22 cellular contexts compared by ENCODE assay signal in genomic region chr1:178509608-178510007, GRCh38. TPM values are rescaled to one million over a fixed set of nuclear protein-coding genes. Genes with fewer than 3 reads are reported as not detected.
DNase-seq lines count a peak whose midpoint lies in the region; ATAC-seq, FAIRE-seq and TF ChIP-seq lines count a peak whose summit lies in the region.
"Had no signal": no experiment of that assay in that cellular context is flagged by ENCODE, and none has a peak within 500 bp of the region (broad histone marks: within the 10 kb centered on the region; RNA-seq: fewer than 3 reads in every experiment).

No MANE protein-coding gene starts in this region.

- H4K20me1 ChIP-seq in keratinocyte (ENCODE audit: control insufficient read depth, extremely low read depth, insufficient read depth, low read length) = no peaks in the 10 kb centered on the region

- peaks cover 18% of the 10 kb centered on the region for H3K27me3 Mint-ChIP-seq in T-helper 17 cell
- H3K27me3 Mint-ChIP-seq in activated CD4-positive, alpha-beta T cell treated with anti-CD3 and anti-CD28 coated beads, Interleukin-2, amount 10 ng/mL, durations not matched to agents 24 days and 14 days = no peaks in the 10 kb centered on the region

- intact Hi-C loops in cardiac septum (cut with DNase I) (loop anchor here (10.0 kb wide), 1 partner anchor 455 kb away; no protein-coding TSS in a partner anchor), psoas muscle (cut with DNase I) (loop anchor here in 1 of 2 donors (10.0 kb wide), 1 partner anchor 205 kb away; no protein-coding TSS in a partner anchor)
- intact Hi-C loops in activated CD4-positive, alpha-beta T cell treated with anti-CD3 and anti-CD28 coated beads, Interleukin-2, amount 10 ng/mL, durations not matched to agents 24 days and 14 days (cut with micrococcal nuclease) = no loop called here

- FAIRE-seq in keratinocyte (lab: Jason Lieb, UNC) (no peak), GM19239 (lab: Jason Lieb, UNC) (no peak)
- FAIRE-seq: GM12891, H1, HepG2 had no signal

- H3K27me3 ChIP-seq in keratinocyte (ENCODE audit: control insufficient read depth, extremely low read depth, insufficient read depth, low read length) = no peaks in the 10 kb centered on the region
- H3K27me3 ChIP-seq in psoas muscle (ENCODE audit: insufficient read depth in 3 of 3, low read length in 2 of 3) = no peaks in the 10 kb centered on the region
- H3K27me3 ChIP-seq: SJSA1 had no signal

- peak overlapping the region; percentile 51 for H3K27ac Mint-ChIP-seq in T-helper 17 cell
- no peak overlapping the region for H3K27ac Mint-ChIP-seq in activated CD4-positive, alpha-beta T cell treated with anti-CD3 and anti-CD28 coated beads, Interleukin-2, amount 10 ng/mL, durations not matched to agents 24 days and 14 days

- no peaks in the 10 kb centered on the region for H3K9me3 ChIP-seq in T-helper 17 cell (ENCODE audit: control insufficient read depth, low read length, poor library complexity, severe bottlenecking)
- no peaks in the 10 kb centered on the region for H3K9me3 ChIP-seq in keratinocyte (ENCODE audit: control insufficient read depth, low read depth, low read length)
- no peaks in the 10 kb centered on the region for H3K9me3 ChIP-seq in psoas muscle
- H3K9me3 ChIP-seq: SJSA1 had no signal

- H3K4me2 ChIP-seq in keratinocyte (ENCODE audit: control insufficient read depth, extremely low read depth, insufficient read depth, low read depth, low read length) = no peak overlapping the region

- DNase-seq in T-helper 17 cell (no peak), cardiac septum (ENCODE audit: low spot score) (peak; percentile 63), keratinocyte (ENCODE audit: low read depth, low spot score) (no peak), psoas muscle (no peak), GM19239 (ENCODE audit: insufficient read length, low spot score) (no peak)
- DNase-seq in activated CD4-positive, alpha-beta T cell treated with anti-CD3 and anti-CD28 coated beads, Interleukin-2, amount 10 ng/mL, durations not matched to agents 24 days and 14 days = no peak
- DNase-seq: C1 segment of cervical spinal cord; CD8-positive, alpha-beta memory T cell; DMS53; EL; KG1; MV-4-11; NCI-H187; NCI-H2107; NCI-H510A; NCI-H748 treated with DMSO at 0.1 percent for 48 hours had no signal

- peaks cover 3% of the 10 kb centered on the region for H3K9me1 ChIP-seq in keratinocyte (ENCODE audit: control insufficient read depth, extremely low read depth, insufficient read depth, low read length)

- ATAC-seq in T-helper 17 cell (no peak), psoas muscle (peak; percentile 66 to 93 (median 83)), HG02885 (IDR thresholded peaks at IDR 0.05; ENCODE audit: poor library complexity, unreplicated experiment) (no peak)
- ATAC-seq: HepG2 had no signal

- peak overlapping the region; percentile 4 for H2AFZ ChIP-seq in keratinocyte (ENCODE audit: control insufficient read depth, low read length)

- no peaks in the 10 kb centered on the region for H3K36me3 ChIP-seq in keratinocyte (ENCODE audit: control insufficient read depth in 2 of 2, extremely low read depth in 1 of 2, insufficient read depth in 2 of 2, low read length in 2 of 2)
- no peaks in the 10 kb centered on the region for H3K36me3 ChIP-seq in psoas muscle (ENCODE audit: insufficient read depth in 1 of 2, low read depth in 1 of 2)
- H3K36me3 ChIP-seq: SJSA1 had no signal

- TF ChIP-seq CTCF in keratinocyte (optimal IDR thresholded peaks at IDR 0.05 in 1 of 3, IDR thresholded peaks at IDR 0.05 in 1 of 3, conservative IDR thresholded peaks at IDR 0.05 in 1 of 3; ENCODE audit: extremely low read depth in 1 of 3, insufficient read depth in 2 of 3, low read length in 3 of 3) = no peak
- no peak for TF ChIP-seq CTCF in psoas muscle (IDR thresholded peaks at IDR 0.05)

- H3K4me3 ChIP-seq in keratinocyte (ENCODE audit: control insufficient read depth in 2 of 3, extremely low read depth in 1 of 3, insufficient read depth in 2 of 3, low read depth in 1 of 3, low read length in 3 of 3) (no peak overlapping the region), psoas muscle (no peak overlapping the region)
- H3K4me3 ChIP-seq: SJSA1 had no signal

- H3K4me1 Mint-ChIP-seq in T-helper 17 cell = no peaks in the 10 kb centered on the region
- no peaks in the 10 kb centered on the region for H3K4me1 Mint-ChIP-seq in activated CD4-positive, alpha-beta T cell treated with anti-CD3 and anti-CD28 coated beads, Interleukin-2, amount 10 ng/mL, durations not matched to agents 24 days and 14 days
- H3K4me1 Mint-ChIP-seq: CD8-positive, alpha-beta memory T cell had no signal

- H3K4me1 ChIP-seq in keratinocyte (ENCODE audit: control insufficient read depth, extremely low read depth, insufficient read depth, low read length) (peaks cover 19% of the 10 kb centered on the region), psoas muscle (no peaks in the 10 kb centered on the region)
- H3K4me1 ChIP-seq: SJSA1 had no signal

- no peak overlapping the region for H3K4me3 Mint-ChIP-seq in T-helper 17 cell
- no peak overlapping the region for H3K4me3 Mint-ChIP-seq in activated CD4-positive, alpha-beta T cell treated with anti-CD3 and anti-CD28 coated beads, Interleukin-2, amount 10 ng/mL, durations not matched to agents 24 days and 14 days
- H3K4me3 Mint-ChIP-seq: CD8-positive, alpha-beta memory T cell had no signal

- no peaks in the 10 kb centered on the region for H3K79me2 ChIP-seq in keratinocyte (ENCODE audit: control insufficient read depth, insufficient read depth, low read length)

- H3K27ac ChIP-seq in keratinocyte (ENCODE audit: control insufficient read depth, insufficient read depth, low read length) (no peak overlapping the region), psoas muscle (no peak overlapping the region)
- H3K27ac ChIP-seq: SJSA1 had no signal

- dilution Hi-C loops in keratinocyte (cut with MboI; ENCODE audit: extremely low pct_ligation_motif_present, low sequenced_read_pairs) = no loop called here

- no peaks in the 10 kb centered on the region for H3K36me3 Mint-ChIP-seq in T-helper 17 cell (ENCODE audit: low read depth)
- H3K36me3 Mint-ChIP-seq in activated CD4-positive, alpha-beta T cell treated with anti-CD3 and anti-CD28 coated beads, Interleukin-2, amount 10 ng/mL, durations not matched to agents 24 days and 14 days (ENCODE audit: low read depth) = no peaks in the 10 kb centered on the region
- H3K36me3 Mint-ChIP-seq: CD8-positive, alpha-beta memory T cell had no signal

- no peak overlapping the region for H3K9ac ChIP-seq in keratinocyte (ENCODE audit: control insufficient read depth, extremely low read depth, insufficient read depth, low read length)

- H3K9me3 Mint-ChIP-seq in activated CD4-positive, alpha-beta T cell treated with anti-CD3 and anti-CD28 coated beads, Interleukin-2, amount 10 ng/mL, durations not matched to agents 24 days and 14 days = no peaks in the 10 kb centered on the region
- H3K9me3 Mint-ChIP-seq: CD8-positive, alpha-beta memory T cell had no signal

- 25 to 38% (median 35%) methylated on average over 3 of the region's 3 CpGs for WGBS in psoas muscle, 3 donors

RNA-seq across cellular contexts. Expression of gene TEX35, which starts 3.3 kb away (rescaled TPM):
- not detected for total RNA-seq in T-helper 17 cell
- not detected for total RNA-seq in cardiac septum
- 0.18 TPM in 1 of 3 replicates, not detected in the others for polyA plus RNA-seq in keratinocyte
- polyA plus RNA-seq in keratinocyte (2011; ENCODE audit: low read depth) = not detected
- polyA plus RNA-seq in keratinocyte (2011; cell fraction: cytosol; rRNA removed) = not detected in 2 replicates
- polyA plus RNA-seq in keratinocyte (2011; cell fraction: nucleus; rRNA removed) = 0.11 TPM in 1 of 2 replicates, not detected in the other
- 0.68 TPM in 1 of 2 replicates, not detected in the other for polyA plus RNA-seq in keratinocyte (2012; ENCODE audit: low replicate concordance)
- 0.19 TPM in 1 of 3 replicates, not detected in the others for polyA minus RNA-seq in keratinocyte
- not detected for polyA minus RNA-seq in keratinocyte (2011; cell fraction: cytosol; rRNA and poly(A)+ RNA removed)
- polyA minus RNA-seq in keratinocyte (2011; cell fraction: nucleus; rRNA and poly(A)+ RNA removed) = 0.54 TPM in 1 of 2 replicates, not detected in the other
- not detected for total RNA-seq in psoas muscle
- not detected for polyA plus RNA-seq in psoas muscle
- not detected in 2 replicates for total RNA-seq in activated CD4-positive, alpha-beta T cell treated with anti-CD3 and anti-CD28 coated beads, Interleukin-2, amount 10 ng/mL, durations not matched to agents 24 days and 14 days
- total RNA-seq: CD8-positive, alpha-beta memory T cell; H1; HepG2; RPMI7951; SJSA1 had no signal
- polyA plus RNA-seq: CD8-positive, alpha-beta memory T cell; HepG2 had no signal

RNA-seq across cellular contexts. Expression of gene CLEC20A, which starts 12.8 kb away (rescaled TPM):
- total RNA-seq in T-helper 17 cell (not detected), cardiac septum (not detected), psoas muscle (under 1 TPM in 1 of 4 donors, not detected in 3; 0.22 TPM)
- polyA plus RNA-seq in keratinocyte (not detected in 3 replicates), psoas muscle (not detected)
- polyA plus RNA-seq in keratinocyte (2011; ENCODE audit: low read depth) = not detected
- not detected in 2 replicates for polyA plus RNA-seq in keratinocyte (2011; cell fraction: cytosol; rRNA removed)
- not detected in 2 replicates for polyA plus RNA-seq in keratinocyte (2011; cell fraction: nucleus; rRNA removed)
- not detected in 2 replicates for polyA plus RNA-seq in keratinocyte (2012; ENCODE audit: low replicate concordance)
- not detected in 3 replicates for polyA minus RNA-seq in keratinocyte
- not detected for polyA minus RNA-seq in keratinocyte (2011; cell fraction: cytosol; rRNA and poly(A)+ RNA removed)
- polyA minus RNA-seq in keratinocyte (2011; cell fraction: nucleus; rRNA and poly(A)+ RNA removed) = not detected in 2 replicates
- total RNA-seq in activated CD4-positive, alpha-beta T cell treated with anti-CD3 and anti-CD28 coated beads, Interleukin-2, amount 10 ng/mL, durations not matched to agents 24 days and 14 days = not detected in 2 replicates
- total RNA-seq: CD8-positive, alpha-beta memory T cell; H1; HepG2; RPMI7951; SJSA1 had no signal
- polyA plus RNA-seq: CD8-positive, alpha-beta memory T cell; H1; HepG2 had no signal

Comparison
In these comparisons a context has a peak if more than half of its experiments do, and no peak if none do; other contexts are left out.
1. ATAC-seq: peak in psoas muscle (4 of 4); none in T-helper 17 cell (single experiment) and HG02885 (single experiment).